ENCODE assay signal across 37 cellular contexts in genomic region chr19:50857366-50857765, GRCh38. TPM values are rescaled to one million over a fixed set of nuclear protein-coding genes. Genes with fewer than 3 reads are reported as not detected.
"Had no signal": no experiment of that assay in that cellular context is flagged by ENCODE, and none has a peak within 500 bp of the region (broad histone marks: within the 10 kb centered on the region; RNA-seq: fewer than 3 reads in every experiment).

No MANE protein-coding gene starts in this region.

- ATAC-seq: heart right ventricle; left lobe of liver; mucosa of descending colon; natural killer cell treated with Interleukin-12 subunit alpha and Interleukin-12 subunit beta and Interleukin-15 and Interleukin-18, amount 100 ng/mL, for 72 hours; psoas muscle; right cardiac atrium; stimulated activated effector memory CD8-positive, alpha-beta T cell treated with anti-CD3 and anti-CD28 coated beads, Interleukin-12 subunit alpha, Interleukin-12 subunit beta, amount 100 ng/mL, for 72 hours had no signal

- H2AFZ ChIP-seq: neural progenitor cell, parathyroid adenoma had no signal

- H3K9me3 ChIP-seq: esophagus squamous epithelium, heart right ventricle, mucosa of descending colon, psoas muscle, stomach, thyroid gland, vagina had no signal

- H3K36me3 ChIP-seq: esophagus squamous epithelium, heart right ventricle, neural progenitor cell, sigmoid colon, stomach, thyroid gland, vagina had no signal

- H3K4me2 ChIP-seq: neural progenitor cell had no signal

- H3K79me2 ChIP-seq: parathyroid adenoma had no signal

- H3K4me3 ChIP-seq: coronary artery, esophagus squamous epithelium, heart right ventricle, lung, mucosa of descending colon, neural progenitor cell, psoas muscle, sigmoid colon, stomach, thyroid gland, vagina had no signal

- H3K36me3 Mint-ChIP-seq: mesothelial cell of epicardium; natural killer cell treated with Interleukin-12 subunit alpha and Interleukin-12 subunit beta and Interleukin-15 and Interleukin-18, amount 100 ng/mL, for 72 hours; neural progenitor cell; stimulated activated effector memory CD8-positive, alpha-beta T cell treated with anti-CD3 and anti-CD28 coated beads, Interleukin-12 subunit alpha, Interleukin-12 subunit beta, amount 100 ng/mL, for 72 hours had no signal

- H3K27ac Mint-ChIP-seq: mesothelial cell of epicardium; naive B cell; natural killer cell treated with Interleukin-12 subunit alpha and Interleukin-12 subunit beta and Interleukin-15 and Interleukin-18, amount 100 ng/mL, for 72 hours; neural progenitor cell; stimulated activated effector memory CD8-positive, alpha-beta T cell treated with anti-CD3 and anti-CD28 coated beads, Interleukin-12 subunit alpha, Interleukin-12 subunit beta, amount 100 ng/mL, for 72 hours had no signal

- H3K27ac ChIP-seq: coronary artery, esophagus squamous epithelium, heart right ventricle, neural progenitor cell, parathyroid adenoma, psoas muscle, sigmoid colon, stomach, thyroid gland, vagina had no signal

- H3K4me1 Mint-ChIP-seq: neural progenitor cell; stimulated activated effector memory CD8-positive, alpha-beta T cell treated with anti-CD3 and anti-CD28 coated beads, Interleukin-12 subunit alpha, Interleukin-12 subunit beta, amount 100 ng/mL, for 72 hours had no signal

- H3K27me3 ChIP-seq: thyroid gland, vagina had no signal

- H3K4me1 ChIP-seq: heart right ventricle, neural progenitor cell, parathyroid adenoma, psoas muscle, sigmoid colon, stomach, thyroid gland, vagina had no signal

- H3K4me3 Mint-ChIP-seq: memory B cell; mesothelial cell of epicardium; naive B cell; natural killer cell treated with Interleukin-12 subunit alpha and Interleukin-12 subunit beta and Interleukin-15 and Interleukin-18, amount 100 ng/mL, for 72 hours; neural progenitor cell; stimulated activated effector memory CD8-positive, alpha-beta T cell treated with anti-CD3 and anti-CD28 coated beads, Interleukin-12 subunit alpha, Interleukin-12 subunit beta, amount 100 ng/mL, for 72 hours had no signal

- DNase-seq: dermis blood vessel endothelial cell; effector memory CD4-positive, alpha-beta T cell; erythroblast; esophagus squamous epithelium; foreskin melanocyte; glutamatergic neuron; heart right ventricle; hypothalamus; kidney; mucosa of descending colon; naive B cell; psoas muscle; right cardiac atrium; sigmoid colon; stimulated activated CD4-positive, alpha-beta T cell treated with anti-CD3 and anti-CD28 coated beads, Interleukin-2, amount 100 ng/mL, for 24 hours; stimulated activated CD4-positive, alpha-beta T cell treated with anti-CD3 and anti-CD28 coated beads, Interleukin-4, amount 100 ng/mL, for 24 hours; stimulated activated naive CD4-positive, alpha-beta T cell treated with Interleukin-2 at 50 U/mL for 16 hours; stomach; thyroid gland; trophoblast cell had no signal

- H3K9me3 Mint-ChIP-seq: mesothelial cell of epicardium; natural killer cell treated with Interleukin-12 subunit alpha and Interleukin-12 subunit beta and Interleukin-15 and Interleukin-18, amount 100 ng/mL, for 72 hours had no signal

RNA-seq across cellular contexts. Expression of gene KLK3, which starts 2.7 kb away (rescaled TPM):
- total RNA-seq: dermis blood vessel endothelial cell; esophagus squamous epithelium; heart right ventricle; kidney; left lobe of liver; liver; lung; mesothelial cell of epicardium; natural killer cell treated with Interleukin-12 subunit alpha and Interleukin-12 subunit beta and Interleukin-15 and Interleukin-18, amount 100 ng/mL, for 72 hours; osteoblast; psoas muscle; renal cortical epithelial cell; right cardiac atrium; sigmoid colon; skeletal muscle tissue; subcutaneous adipose tissue; temporal lobe; ureter; vagina had no signal

RNA-seq across cellular contexts. Expression of gene KLK2, which starts 15.9 kb away (rescaled TPM):
- total RNA-seq: dermis blood vessel endothelial cell; esophagus squamous epithelium; heart right ventricle; kidney; left lobe of liver; liver; lung; mesothelial cell of epicardium; natural killer cell treated with Interleukin-12 subunit alpha and Interleukin-12 subunit beta and Interleukin-15 and Interleukin-18, amount 100 ng/mL, for 72 hours; osteoblast; psoas muscle; renal cortical epithelial cell; right cardiac atrium; sigmoid colon; skeletal muscle tissue; temporal lobe; ureter; vagina had no signal

RNA-seq across cellular contexts. Expression of gene KLK15, which starts 24.0 kb away (rescaled TPM):
- total RNA-seq: dermis blood vessel endothelial cell; esophagus squamous epithelium; heart right ventricle; kidney; left lobe of liver; liver; lung; mesothelial cell of epicardium; natural killer cell treated with Interleukin-12 subunit alpha and Interleukin-12 subunit beta and Interleukin-15 and Interleukin-18, amount 100 ng/mL, for 72 hours; osteoblast; psoas muscle; renal cortical epithelial cell; right cardiac atrium; sigmoid colon; skeletal muscle tissue; stomach; subcutaneous adipose tissue; temporal lobe; ureter; vagina had no signal

RNA-seq across cellular contexts. Expression of gene KLK1, which starts 33.8 kb away (rescaled TPM):
- total RNA-seq: dermis blood vessel endothelial cell; esophagus squamous epithelium; liver; natural killer cell treated with Interleukin-12 subunit alpha and Interleukin-12 subunit beta and Interleukin-15 and Interleukin-18, amount 100 ng/mL, for 72 hours; osteoblast; renal cortical epithelial cell; sigmoid colon; skeletal muscle tissue; vagina had no signal

RNA-seq across cellular contexts. Expression of gene KLK4, which starts 53.8 kb away (rescaled TPM):
- total RNA-seq: dermis blood vessel endothelial cell; esophagus squamous epithelium; heart right ventricle; kidney; left lobe of liver; liver; lung; mesothelial cell of epicardium; natural killer cell treated with Interleukin-12 subunit alpha and Interleukin-12 subunit beta and Interleukin-15 and Interleukin-18, amount 100 ng/mL, for 72 hours; osteoblast; psoas muscle; renal cortical epithelial cell; right cardiac atrium; sigmoid colon; skeletal muscle tissue; stomach; subcutaneous adipose tissue; temporal lobe; ureter; vagina had no signal
